In the genomic region with DNA sequence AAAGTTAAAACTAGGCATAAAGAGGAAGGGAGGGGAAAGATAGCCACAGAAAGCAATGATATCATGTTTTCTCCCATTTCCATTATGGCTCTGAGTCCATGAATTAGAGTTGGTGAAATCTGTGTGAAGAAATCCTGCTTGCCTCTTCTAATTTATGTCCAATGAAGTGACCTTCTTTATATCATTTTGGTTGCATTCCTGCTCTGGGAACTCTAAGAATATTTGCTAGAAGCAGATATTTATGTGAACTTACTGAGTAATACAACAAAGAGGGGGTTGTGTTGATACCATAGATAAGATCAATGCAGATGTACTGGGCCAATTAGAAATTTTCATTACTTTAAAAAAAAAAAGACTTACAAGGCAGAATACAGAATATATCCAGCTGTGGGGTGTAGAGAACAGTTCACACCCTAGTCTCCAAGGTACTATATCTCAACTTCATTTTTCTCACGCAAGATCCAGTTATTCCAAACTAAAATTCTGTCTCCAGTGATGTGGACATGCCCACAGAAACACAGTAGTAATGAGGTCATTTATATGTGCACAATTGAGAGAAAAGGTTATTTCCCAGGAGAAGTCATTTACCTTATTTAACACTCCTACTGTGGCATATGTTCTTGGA, we compare ENCODE assay signal across 1 cellular context.
TF ChIP-seq lines count a peak whose summit lies in the region.

No MANE protein-coding gene starts in this region.

TF ChIP-seq in GM23338, 12 proteins besides CTCF, POLR2A, EP300 and RAD21:
- TF ChIP-seq, protein P1, sequence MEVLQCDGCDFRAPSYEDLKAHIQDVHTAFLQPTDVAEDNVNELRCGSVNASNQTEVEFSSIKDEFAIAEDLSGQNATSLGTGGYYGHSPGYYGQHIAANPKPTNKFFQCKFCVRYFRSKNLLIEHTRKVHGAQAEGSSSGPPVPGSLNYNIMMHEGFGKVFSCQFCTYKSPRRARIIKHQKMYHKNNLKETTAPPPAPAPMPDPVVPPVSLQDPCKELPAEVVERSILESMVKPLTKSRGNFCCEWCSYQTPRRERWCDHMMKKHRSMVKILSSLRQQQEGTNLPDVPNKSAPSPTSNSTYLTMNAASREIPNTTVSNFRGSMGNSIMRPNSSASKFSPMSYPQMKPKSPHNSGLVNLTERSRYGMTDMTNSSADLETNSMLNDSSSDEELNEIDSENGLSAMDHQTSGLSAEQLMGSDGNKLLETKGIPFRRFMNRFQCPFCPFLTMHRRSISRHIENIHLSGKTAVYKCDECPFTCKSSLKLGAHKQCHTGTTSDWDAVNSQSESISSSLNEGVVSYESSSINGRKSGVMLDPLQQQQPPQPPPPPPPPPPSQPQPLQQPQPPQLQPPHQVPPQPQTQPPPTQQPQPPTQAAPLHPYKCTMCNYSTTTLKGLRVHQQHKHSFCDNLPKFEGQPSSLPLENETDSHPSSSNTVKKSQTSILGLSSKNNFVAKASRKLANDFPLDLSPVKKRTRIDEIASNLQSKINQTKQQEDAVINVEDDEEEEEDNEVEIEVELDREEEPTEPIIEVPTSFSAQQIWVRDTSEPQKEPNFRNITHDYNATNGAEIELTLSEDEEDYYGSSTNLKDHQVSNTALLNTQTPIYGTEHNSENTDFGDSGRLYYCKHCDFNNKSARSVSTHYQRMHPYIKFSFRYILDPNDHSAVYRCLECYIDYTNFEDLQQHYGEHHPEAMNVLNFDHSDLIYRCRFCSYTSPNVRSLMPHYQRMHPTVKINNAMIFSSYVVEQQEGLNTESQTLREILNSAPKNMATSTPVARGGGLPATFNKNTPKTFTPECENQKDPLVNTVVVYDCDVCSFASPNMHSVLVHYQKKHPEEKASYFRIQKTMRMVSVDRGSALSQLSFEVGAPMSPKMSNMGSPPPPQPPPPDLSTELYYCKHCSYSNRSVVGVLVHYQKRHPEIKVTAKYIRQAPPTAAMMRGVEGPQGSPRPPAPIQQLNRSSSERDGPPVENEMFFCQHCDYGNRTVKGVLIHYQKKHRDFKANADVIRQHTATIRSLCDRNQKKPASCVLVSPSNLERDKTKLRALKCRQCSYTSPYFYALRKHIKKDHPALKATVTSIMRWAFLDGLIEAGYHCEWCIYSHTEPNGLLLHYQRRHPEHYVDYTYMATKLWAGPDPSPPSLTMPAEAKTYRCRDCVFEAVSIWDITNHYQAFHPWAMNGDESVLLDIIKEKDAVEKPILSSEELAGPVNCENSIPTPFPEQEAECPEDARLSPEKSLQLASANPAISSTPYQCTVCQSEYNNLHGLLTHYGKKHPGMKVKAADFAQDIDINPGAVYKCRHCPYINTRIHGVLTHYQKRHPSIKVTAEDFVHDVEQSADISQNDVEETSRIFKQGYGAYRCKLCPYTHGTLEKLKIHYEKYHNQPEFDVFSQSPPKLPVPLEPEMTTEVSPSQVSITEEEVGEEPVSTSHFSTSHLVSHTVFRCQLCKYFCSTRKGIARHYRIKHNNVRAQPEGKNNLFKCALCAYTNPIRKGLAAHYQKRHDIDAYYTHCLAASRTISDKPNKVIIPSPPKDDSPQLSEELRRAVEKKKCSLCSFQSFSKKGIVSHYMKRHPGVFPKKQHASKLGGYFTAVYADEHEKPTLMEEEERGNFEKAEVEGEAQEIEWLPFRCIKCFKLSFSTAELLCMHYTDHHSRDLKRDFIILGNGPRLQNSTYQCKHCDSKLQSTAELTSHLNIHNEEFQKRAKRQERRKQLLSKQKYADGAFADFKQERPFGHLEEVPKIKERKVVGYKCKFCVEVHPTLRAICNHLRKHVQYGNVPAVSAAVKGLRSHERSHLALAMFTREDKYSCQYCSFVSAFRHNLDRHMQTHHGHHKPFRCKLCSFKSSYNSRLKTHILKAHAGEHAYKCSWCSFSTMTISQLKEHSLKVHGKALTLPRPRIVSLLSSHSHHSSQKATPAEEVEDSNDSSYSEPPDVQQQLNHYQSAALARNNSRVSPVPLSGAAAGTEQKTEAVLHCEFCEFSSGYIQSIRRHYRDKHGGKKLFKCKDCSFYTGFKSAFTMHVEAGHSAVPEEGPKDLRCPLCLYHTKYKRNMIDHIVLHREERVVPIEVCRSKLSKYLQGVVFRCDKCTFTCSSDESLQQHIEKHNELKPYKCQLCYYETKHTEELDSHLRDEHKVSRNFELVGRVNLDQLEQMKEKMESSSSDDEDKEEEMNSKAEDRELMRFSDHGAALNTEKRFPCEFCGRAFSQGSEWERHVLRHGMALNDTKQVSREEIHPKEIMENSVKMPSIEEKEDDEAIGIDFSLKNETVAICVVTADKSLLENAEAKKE (CRISPR knock-in tag; IDR thresholded peaks at IDR 0.05): no peak
- TF ChIP-seq, protein P2, sequence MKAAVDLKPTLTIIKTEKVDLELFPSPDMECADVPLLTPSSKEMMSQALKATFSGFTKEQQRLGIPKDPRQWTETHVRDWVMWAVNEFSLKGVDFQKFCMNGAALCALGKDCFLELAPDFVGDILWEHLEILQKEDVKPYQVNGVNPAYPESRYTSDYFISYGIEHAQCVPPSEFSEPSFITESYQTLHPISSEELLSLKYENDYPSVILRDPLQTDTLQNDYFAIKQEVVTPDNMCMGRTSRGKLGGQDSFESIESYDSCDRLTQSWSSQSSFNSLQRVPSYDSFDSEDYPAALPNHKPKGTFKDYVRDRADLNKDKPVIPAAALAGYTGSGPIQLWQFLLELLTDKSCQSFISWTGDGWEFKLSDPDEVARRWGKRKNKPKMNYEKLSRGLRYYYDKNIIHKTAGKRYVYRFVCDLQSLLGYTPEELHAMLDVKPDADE (IDR thresholded peaks at IDR 0.05): no peak
- TF ChIP-seq EZH2phosphoT487 (IDR thresholded peaks at IDR 0.05; ENCODE audit: unreplicated experiment) (no peak), JUNB (IDR thresholded peaks at IDR 0.05; ENCODE audit: unreplicated experiment) (no peak), CREB1 (CRISPR knock-in tag; IDR thresholded peaks at IDR 0.05; ENCODE audit: low read depth) (no peak), ZNF331 (CRISPR knock-in tag; IDR thresholded peaks at IDR 0.05; ENCODE audit: low read depth) (no peak), ZNF114 (CRISPR knock-in tag; IDR thresholded peaks at IDR 0.05) (no peak), NANOG (IDR thresholded peaks at IDR 0.05; ENCODE audit: borderline replicate concordance) (no peak), STAT1 (IDR thresholded peaks at IDR 0.05; ENCODE audit: unreplicated experiment) (no peak), POLR2AphosphoS5 (IDR thresholded peaks at IDR 0.05; ENCODE audit: low read depth) (no peak), EZH2 (IDR thresholded peaks at IDR 0.05; ENCODE audit: low read depth, unreplicated experiment) (no peak)
- TF ChIP-seq, protein P3, sequence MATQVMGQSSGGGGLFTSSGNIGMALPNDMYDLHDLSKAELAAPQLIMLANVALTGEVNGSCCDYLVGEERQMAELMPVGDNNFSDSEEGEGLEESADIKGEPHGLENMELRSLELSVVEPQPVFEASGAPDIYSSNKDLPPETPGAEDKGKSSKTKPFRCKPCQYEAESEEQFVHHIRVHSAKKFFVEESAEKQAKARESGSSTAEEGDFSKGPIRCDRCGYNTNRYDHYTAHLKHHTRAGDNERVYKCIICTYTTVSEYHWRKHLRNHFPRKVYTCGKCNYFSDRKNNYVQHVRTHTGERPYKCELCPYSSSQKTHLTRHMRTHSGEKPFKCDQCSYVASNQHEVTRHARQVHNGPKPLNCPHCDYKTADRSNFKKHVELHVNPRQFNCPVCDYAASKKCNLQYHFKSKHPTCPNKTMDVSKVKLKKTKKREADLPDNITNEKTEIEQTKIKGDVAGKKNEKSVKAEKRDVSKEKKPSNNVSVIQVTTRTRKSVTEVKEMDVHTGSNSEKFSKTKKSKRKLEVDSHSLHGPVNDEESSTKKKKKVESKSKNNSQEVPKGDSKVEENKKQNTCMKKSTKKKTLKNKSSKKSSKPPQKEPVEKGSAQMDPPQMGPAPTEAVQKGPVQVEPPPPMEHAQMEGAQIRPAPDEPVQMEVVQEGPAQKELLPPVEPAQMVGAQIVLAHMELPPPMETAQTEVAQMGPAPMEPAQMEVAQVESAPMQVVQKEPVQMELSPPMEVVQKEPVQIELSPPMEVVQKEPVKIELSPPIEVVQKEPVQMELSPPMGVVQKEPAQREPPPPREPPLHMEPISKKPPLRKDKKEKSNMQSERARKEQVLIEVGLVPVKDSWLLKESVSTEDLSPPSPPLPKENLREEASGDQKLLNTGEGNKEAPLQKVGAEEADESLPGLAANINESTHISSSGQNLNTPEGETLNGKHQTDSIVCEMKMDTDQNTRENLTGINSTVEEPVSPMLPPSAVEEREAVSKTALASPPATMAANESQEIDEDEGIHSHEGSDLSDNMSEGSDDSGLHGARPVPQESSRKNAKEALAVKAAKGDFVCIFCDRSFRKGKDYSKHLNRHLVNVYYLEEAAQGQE (IDR thresholded peaks at IDR 0.05; ENCODE audit: unreplicated experiment): no peak
